ENCODE assay signal across 29 cellular contexts in the genomic region with DNA sequence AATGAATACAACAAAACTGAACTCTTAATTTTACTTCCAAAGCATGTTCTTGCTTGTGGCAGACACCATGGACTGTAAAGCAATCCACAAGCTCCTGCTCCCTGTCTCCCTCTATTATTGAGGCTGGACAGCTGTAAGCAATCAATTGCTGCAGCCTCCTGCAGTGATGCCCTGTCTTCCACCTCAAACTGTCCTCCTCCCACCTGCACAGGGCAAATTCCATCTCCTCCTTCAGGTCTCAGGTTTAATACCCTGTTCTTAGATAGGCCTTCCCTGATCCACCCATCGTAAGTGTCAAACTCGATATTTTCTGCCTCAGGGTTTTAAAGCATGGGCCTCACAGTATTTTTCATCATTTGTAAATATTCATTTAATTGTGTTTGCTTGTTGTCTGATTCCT.
"Had no signal": no experiment of that assay in that cellular context is flagged by ENCODE, and none has a peak within 500 bp of the region (broad histone marks: within the 10 kb centered on the region; RNA-seq: fewer than 3 reads in every experiment).

No MANE protein-coding gene starts in this region.

- ATAC-seq: activated CD8-positive, alpha-beta T cell treated with anti-CD3 and anti-CD28 coated beads for 36 hours; SK-N-SH treated with all-trans-retinoic acid at 6 μM for 48 hours; T-cell; T-helper 17 cell had no signal

- H3K4me3 Mint-ChIP-seq: activated CD4-positive, alpha-beta T cell treated with anti-CD3 and anti-CD28 coated beads, Interleukin-2, amount 10 ng/mL, durations not matched to agents 24 days and 14 days; activated CD8-positive, alpha-beta T cell treated with anti-CD3 and anti-CD28 coated beads for 36 hours; activated naive CD4-positive, alpha-beta T cell treated with anti-CD3 and anti-CD28 coated beads, Interleukin-2, amount 50 U/mL, for 24 hours; activated naive CD8-positive, alpha-beta T cell treated with anti-CD3 and anti-CD28 coated beads, Interleukin-2, amount 10 ng/mL, durations not matched to agents 7 days and 5 days; activated T-cell treated with anti-CD3 and anti-CD28 coated beads, Interleukin-2, amount 50 U/mL, for 24 hours; central memory CD8-positive, alpha-beta T cell; T-cell; T-helper 17 cell had no signal

- H3K4me1 Mint-ChIP-seq: activated CD4-positive, alpha-beta T cell treated with anti-CD3 and anti-CD28 coated beads, Interleukin-2, amount 10 ng/mL, durations not matched to agents 24 days and 14 days; activated naive CD4-positive, alpha-beta T cell treated with anti-CD3 and anti-CD28 coated beads, Interleukin-2, amount 50 U/mL, for 24 hours; activated naive CD8-positive, alpha-beta T cell treated with anti-CD3 and anti-CD28 coated beads, Interleukin-2, amount 10 ng/mL, durations not matched to agents 7 days and 5 days; central memory CD8-positive, alpha-beta T cell; T-cell had no signal

- H3K9me3 Mint-ChIP-seq: activated CD4-positive, alpha-beta T cell treated with anti-CD3 and anti-CD28 coated beads, Interleukin-2, amount 10 ng/mL, durations not matched to agents 24 days and 14 days; activated CD8-positive, alpha-beta T cell treated with anti-CD3 and anti-CD28 coated beads for 36 hours; activated naive CD4-positive, alpha-beta T cell treated with anti-CD3 and anti-CD28 coated beads, Interleukin-2, amount 50 U/mL, for 24 hours; activated naive CD8-positive, alpha-beta T cell treated with anti-CD3 and anti-CD28 coated beads, Interleukin-2, amount 10 ng/mL, durations not matched to agents 7 days and 5 days; activated T-cell treated with anti-CD3 and anti-CD28 coated beads, Interleukin-2, amount 50 U/mL, for 24 hours; activated T-helper 2 cell treated with anti-CD3 and anti-CD28 coated beads, Interferon-gamma antibody, Interleukin-2, Interleukin-4, amounts not matched to agents 10 μg/mL and 5 μg/mL and 100 μg/mL, durations not matched to agents 14 hours and 24 hours and 36 hours; central memory CD8-positive, alpha-beta T cell; T-cell had no signal

- H3K27ac Mint-ChIP-seq: activated CD4-positive, alpha-beta T cell treated with anti-CD3 and anti-CD28 coated beads, Interleukin-2, amount 10 ng/mL, durations not matched to agents 24 days and 14 days; activated CD8-positive, alpha-beta T cell treated with anti-CD3 and anti-CD28 coated beads for 36 hours; activated naive CD4-positive, alpha-beta T cell treated with anti-CD3 and anti-CD28 coated beads, Interleukin-2, amount 50 U/mL, for 24 hours; activated naive CD8-positive, alpha-beta T cell treated with anti-CD3 and anti-CD28 coated beads, Interleukin-2, amount 10 ng/mL, durations not matched to agents 7 days and 5 days; activated T-cell treated with anti-CD3 and anti-CD28 coated beads, Interleukin-2, amount 50 U/mL, for 24 hours; activated T-helper 2 cell treated with anti-CD3 and anti-CD28 coated beads, Interferon-gamma antibody, Interleukin-2, Interleukin-4, amounts not matched to agents 10 μg/mL and 5 μg/mL and 100 μg/mL, durations not matched to agents 14 hours and 24 hours and 36 hours; T-cell; T-helper 17 cell had no signal

- DNase-seq: activated CD4-positive, alpha-beta T cell treated with anti-CD3 and anti-CD28 coated beads, Interleukin-2, amount 10 ng/mL, durations not matched to agents 24 days and 14 days; activated CD4-positive, alpha-beta T cell treated with anti-CD3 and anti-CD28 coated beads, Interleukin-2, amount 50 U/mL, for 4 hours; activated CD4-positive, CD25-positive, alpha-beta regulatory T cell; activated CD8-positive, alpha-beta T cell treated with anti-CD3 and anti-CD28 coated beads for 36 hours; activated gamma-delta T cell; activated naive CD4-positive, alpha-beta T cell treated with Interleukin-2 at 50 U/mL for 16 hours; activated naive CD8-positive, alpha-beta T cell treated with anti-CD3 and anti-CD28 coated beads, Interleukin-2, amount 10 ng/mL, durations not matched to agents 7 days and 5 days; activated T-cell treated with anti-CD3 and anti-CD28 coated beads, Interleukin-2, amount 50 U/mL, for 24 hours; amygdala; MM.1S; MV-4-11; NCI-H1092; NCI-H1436 treated with DMSO at 0.1 percent for 48 hours; NCI-H187 treated with DMSO at 0.1 percent for 48 hours; NCI-H2081; NCI-H2171 treated with DMSO at 0.1 percent for 48 hours; NCI-H345; NCI-H524 treated with DMSO at 0.1 percent for 48 hours; NCI-H748 treated with DMSO at 0.1 percent for 48 hours; NK-92 treated with Interleukin-12 subunit alpha and Interleukin-12 subunit beta, amount 100 ng/mL, for 24 hours; PC-9; SHP77 treated with DMSO at 0.1 percent for 48 hours; T-cell; T-helper 17 cell; WERI-Rb-1 had no signal
